27 cellular contexts compared by ENCODE assay signal in the genomic region with DNA sequence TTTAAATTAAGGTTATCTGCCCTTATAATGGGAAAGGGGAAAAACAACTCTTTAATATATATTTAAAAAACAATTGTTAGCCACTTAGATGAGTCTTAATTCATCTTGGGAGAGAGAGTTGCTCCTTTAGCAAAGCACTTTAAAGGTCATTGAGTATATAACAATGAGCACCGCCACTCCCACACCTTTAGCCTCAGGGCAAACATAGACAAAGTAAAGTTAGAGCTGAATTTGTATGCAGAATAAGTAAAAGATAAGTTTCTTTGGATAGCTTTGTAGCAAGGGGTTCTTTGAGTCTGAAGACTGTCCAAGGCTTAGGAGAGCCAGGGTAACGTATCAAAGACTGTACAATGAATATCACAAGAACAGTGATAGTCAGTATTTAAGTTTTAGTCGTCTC.
"Had no signal": no experiment of that assay in that cellular context is flagged by ENCODE, and none has a peak within 500 bp of the region (broad histone marks: within the 10 kb centered on the region; RNA-seq: fewer than 3 reads in every experiment).

No MANE protein-coding gene starts in this region.

- H3K9me3 ChIP-seq: esophagus squamous epithelium, psoas muscle, right lobe of liver, testis, tibial nerve, upper lobe of right lung had no signal

- H3K4me1 ChIP-seq: esophagus squamous epithelium, gastroesophageal sphincter, left ventricle myocardium inferior, psoas muscle, right lobe of liver, testis, tibial nerve, upper lobe of right lung had no signal

- H3K27ac ChIP-seq: coronary artery, epithelial cell of prostate, esophagus squamous epithelium, gastroesophageal sphincter, left ventricle myocardium inferior, psoas muscle, right lobe of liver, testis, tibial nerve, upper lobe of right lung had no signal

- H3K4me1 Mint-ChIP-seq: immature natural killer cell; naive B cell; nephron; stimulated activated effector memory CD8-positive, alpha-beta T cell treated with anti-CD3 and anti-CD28 coated beads, Interleukin-12 subunit alpha, Interleukin-12 subunit beta, amount 100 ng/mL, for 72 hours had no signal

- H3K9me3 Mint-ChIP-seq: nephron had no signal

- ATAC-seq: gastroesophageal sphincter; left cardiac atrium; psoas muscle; right lobe of liver; stimulated activated effector memory CD8-positive, alpha-beta T cell treated with anti-CD3 and anti-CD28 coated beads, Interleukin-12 subunit alpha, Interleukin-12 subunit beta, amount 100 ng/mL, for 72 hours; upper lobe of right lung had no signal

- H3K27me3 Mint-ChIP-seq: naive B cell; stimulated activated naive CD8-positive, alpha-beta T cell treated with anti-CD3 and anti-CD28 coated beads, Interleukin-15, Interleukin-2, amounts not matched to agents 100 ng/mL and 50 ng/mL, for 24 hours had no signal

- H3K27ac Mint-ChIP-seq: immature natural killer cell; naive B cell; nephron; stimulated activated effector memory CD8-positive, alpha-beta T cell treated with anti-CD3 and anti-CD28 coated beads, Interleukin-12 subunit alpha, Interleukin-12 subunit beta, amount 100 ng/mL, for 72 hours; stimulated activated naive CD8-positive, alpha-beta T cell treated with anti-CD3 and anti-CD28 coated beads, Interleukin-15, Interleukin-2, amounts not matched to agents 100 ng/mL and 50 ng/mL, for 24 hours had no signal

- H3K36me3 Mint-ChIP-seq: immature natural killer cell; naive B cell; stimulated activated effector memory CD8-positive, alpha-beta T cell treated with anti-CD3 and anti-CD28 coated beads, Interleukin-12 subunit alpha, Interleukin-12 subunit beta, amount 100 ng/mL, for 72 hours had no signal

- H3K4me3 Mint-ChIP-seq: immature natural killer cell; naive B cell; nephron; stimulated activated effector memory CD8-positive, alpha-beta T cell treated with anti-CD3 and anti-CD28 coated beads, Interleukin-12 subunit alpha, Interleukin-12 subunit beta, amount 100 ng/mL, for 72 hours; stimulated activated naive CD8-positive, alpha-beta T cell treated with anti-CD3 and anti-CD28 coated beads, Interleukin-15, Interleukin-2, amounts not matched to agents 100 ng/mL and 50 ng/mL, for 24 hours had no signal

- H3K4me3 ChIP-seq: coronary artery, esophagus squamous epithelium, gastroesophageal sphincter, left ventricle myocardium inferior, lung, psoas muscle, right lobe of liver, testis, tibial nerve, upper lobe of right lung had no signal

- DNase-seq: effector CD8-positive, alpha-beta T cell; esophagus squamous epithelium; foreskin fibroblast; glutamatergic neuron; immature natural killer cell; kidney; left cardiac atrium; left ventricle myocardium inferior; mesenchymal stem cell; naive B cell; occipital lobe; psoas muscle; retina; right lobe of liver; stimulated activated CD4-positive, alpha-beta T cell treated with anti-CD3 and anti-CD28 coated beads, Interleukin-4, amount 100 ng/mL, for 1 hour; stimulated activated CD8-positive, alpha-beta memory T cell treated with anti-CD3 and anti-CD28 coated beads, Interleukin-4, amount 100 ng/mL, for 48 hours; testis; upper lobe of right lung had no signal

- H3K36me3 ChIP-seq: esophagus squamous epithelium, gastroesophageal sphincter, left ventricle myocardium inferior, right lobe of liver, tibial nerve, upper lobe of right lung had no signal

- H3K27me3 ChIP-seq: esophagus squamous epithelium, gastroesophageal sphincter, right lobe of liver, testis, tibial nerve, upper lobe of right lung had no signal

- FAIRE-seq: endometrium had no signal
